ENCODE assay signal across 9 cellular contexts in the genomic region with DNA sequence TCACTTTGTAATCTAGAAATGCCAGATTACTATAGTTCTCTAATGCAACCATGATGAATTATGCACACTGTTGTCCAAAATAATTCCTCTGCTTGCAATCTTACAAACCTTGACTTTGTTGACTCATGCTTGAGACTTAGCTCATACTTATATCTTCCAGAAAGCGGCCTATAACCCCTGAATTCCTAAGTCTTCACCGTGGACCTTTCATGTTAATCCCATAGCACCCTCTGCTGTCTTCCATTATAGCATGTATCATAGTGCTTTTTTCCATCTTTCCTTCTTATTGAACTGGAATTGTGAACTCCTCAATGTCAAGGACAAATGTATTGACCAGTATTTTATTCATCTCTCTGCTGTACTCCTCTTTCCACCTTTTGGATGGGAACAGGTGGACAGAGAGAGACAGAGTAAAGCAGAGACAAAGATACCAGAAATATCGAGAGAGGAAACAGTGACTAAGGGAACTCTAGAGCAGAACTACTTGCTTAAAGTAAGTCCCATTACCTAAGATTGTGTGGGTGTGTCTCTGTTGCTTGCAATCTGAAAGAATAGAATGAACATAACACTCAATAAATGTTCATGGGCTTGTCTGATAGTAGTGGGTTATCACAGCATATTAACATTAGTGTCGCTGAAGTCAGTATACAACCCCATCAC.
DNase-seq lines count a peak whose midpoint lies in the region; ATAC-seq, FAIRE-seq and TF ChIP-seq lines count a peak whose summit lies in the region.
"Had no signal": no experiment of that assay in that cellular context is flagged by ENCODE, and none has a peak within 500 bp of the region (broad histone marks: within the 10 kb centered on the region; RNA-seq: fewer than 3 reads in every experiment).

No MANE protein-coding gene starts in this region.

- WGBS in lung, 2 donors: 55 to 73% methylated on average over 4 of the region's 4 CpGs

- no peak for FAIRE-seq in bronchial epithelial cell (lab: Jason Lieb, UNC)
- FAIRE-seq: GM18507 had no signal

- no peak overlapping the region for H3K27ac ChIP-seq in lung (ENCODE audit: low read depth in 1 of 2, low read length in 1 of 2)

- peaks cover 0 to 3% of the 10 kb centered on the region in 2 donors for H3K9me3 ChIP-seq in lung (ENCODE audit: control insufficient read depth in 2 of 2, insufficient read depth in 1 of 2, low read length in 1 of 2)

- no peaks in the 10 kb centered on the region for H3K27me3 ChIP-seq in bronchial epithelial cell (ENCODE audit: control insufficient read depth, insufficient read depth, low read length)
- no peaks in the 10 kb centered on the region for H3K27me3 ChIP-seq in lung (ENCODE audit: control insufficient read depth, insufficient read depth)

- H3K4me3 ChIP-seq in bronchial epithelial cell (ENCODE audit: low read depth, low read length): no peak overlapping the region
- no peak overlapping the region for H3K4me3 ChIP-seq in lung

- DNase-seq in Ammon's horn (ENCODE audit: low spot score) (peak; percentile 43), NCI-H146 (lab: John Stamatoyannopoulos, UW) (peak; percentile 59), bronchial epithelial cell (ENCODE audit: low read depth) (peak; percentile 87), lung (ENCODE audit: low spot score) (no peak), NCI-H774 (lab: John Stamatoyannopoulos, UW) (no peak)

- H3K36me3 ChIP-seq in bronchial epithelial cell (ENCODE audit: control insufficient read depth, insufficient read depth, low read length) (no peaks in the 10 kb centered on the region), lung (ENCODE audit: control insufficient read depth in 2 of 2, insufficient read depth in 2 of 2, low read length in 2 of 2) (no peaks in the 10 kb centered on the region)

- TF ChIP-seq CTCF in bronchial epithelial cell (IDR thresholded peaks at IDR 0.05; ENCODE audit: insufficient read depth, low read length, severe bottlenecking) (peak; percentile 51), lung (IDR thresholded peaks at IDR 0.05; ENCODE audit: control extremely low read depth, extremely low read depth) (peak; percentile 12)

- peaks cover 0 to 5% of the 10 kb centered on the region in 2 donors for H3K4me1 ChIP-seq in lung (ENCODE audit: control insufficient read depth in 2 of 2, insufficient read depth in 2 of 2, low read length in 2 of 2)

- ATAC-seq in lung (ENCODE audit: insufficient read depth, low FRiP score) (peak; percentile 64), GM19455 (IDR thresholded peaks at IDR 0.05; ENCODE audit: unreplicated experiment) (no peak), GM19452 (IDR thresholded peaks at IDR 0.05; ENCODE audit: unreplicated experiment) (no peak), HG03280 (IDR thresholded peaks at IDR 0.05; ENCODE audit: unreplicated experiment) (no peak)

Comparison
In these comparisons a context has a peak if more than half of its experiments do, and no peak if none do; other contexts are left out.
1. DNase-seq: peak in Ammon's horn (single experiment), NCI-H146 (single experiment) and bronchial epithelial cell (single experiment); none in lung (single experiment) and NCI-H774 (single experiment).